ENCODE assay signal across 1 cellular context in the genomic region with DNA sequence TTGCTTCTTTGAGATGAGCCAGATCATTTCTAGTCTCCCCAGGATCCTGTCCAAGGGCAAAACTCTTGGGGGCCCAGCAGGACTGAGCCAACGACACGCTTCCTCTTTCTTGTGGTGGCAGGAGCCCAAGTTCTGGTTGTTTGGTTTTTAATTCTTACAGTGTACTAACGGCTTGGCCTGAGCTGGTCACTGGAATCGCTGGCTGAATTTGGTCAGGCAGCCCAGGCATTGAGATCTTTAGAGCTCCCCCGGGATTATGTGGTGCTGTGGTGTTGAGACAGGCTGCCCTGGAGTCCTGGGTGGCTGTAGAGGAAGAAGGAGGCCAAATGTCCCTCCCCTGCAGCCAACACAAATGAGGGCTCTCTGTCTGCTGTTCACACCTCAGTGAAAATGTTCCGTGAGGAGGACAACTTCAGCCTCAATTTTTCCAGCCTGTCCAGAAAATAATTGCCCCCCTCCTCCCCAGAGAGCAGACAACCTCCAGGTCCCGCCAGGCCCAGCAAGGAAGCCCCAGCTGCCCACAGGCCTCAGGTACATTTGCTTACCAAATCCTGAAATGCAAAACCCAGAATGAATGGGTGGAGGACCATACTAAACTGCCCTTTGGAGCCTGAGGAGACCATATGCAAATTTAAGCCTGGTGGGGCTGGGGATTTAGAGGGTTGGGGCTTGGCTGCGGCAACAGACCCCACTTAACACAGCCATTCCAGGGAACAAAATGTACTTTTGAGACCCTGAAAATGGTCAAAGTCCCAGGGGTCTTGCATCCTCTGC.
TF ChIP-seq lines count a peak whose summit lies in the region.

No MANE protein-coding gene starts in this region.

TF ChIP-seq in GM12878, 131 proteins besides CTCF, POLR2A, EP300 and RAD21 (continued from another document and continues in another):
- TF ChIP-seq, protein P1, sequence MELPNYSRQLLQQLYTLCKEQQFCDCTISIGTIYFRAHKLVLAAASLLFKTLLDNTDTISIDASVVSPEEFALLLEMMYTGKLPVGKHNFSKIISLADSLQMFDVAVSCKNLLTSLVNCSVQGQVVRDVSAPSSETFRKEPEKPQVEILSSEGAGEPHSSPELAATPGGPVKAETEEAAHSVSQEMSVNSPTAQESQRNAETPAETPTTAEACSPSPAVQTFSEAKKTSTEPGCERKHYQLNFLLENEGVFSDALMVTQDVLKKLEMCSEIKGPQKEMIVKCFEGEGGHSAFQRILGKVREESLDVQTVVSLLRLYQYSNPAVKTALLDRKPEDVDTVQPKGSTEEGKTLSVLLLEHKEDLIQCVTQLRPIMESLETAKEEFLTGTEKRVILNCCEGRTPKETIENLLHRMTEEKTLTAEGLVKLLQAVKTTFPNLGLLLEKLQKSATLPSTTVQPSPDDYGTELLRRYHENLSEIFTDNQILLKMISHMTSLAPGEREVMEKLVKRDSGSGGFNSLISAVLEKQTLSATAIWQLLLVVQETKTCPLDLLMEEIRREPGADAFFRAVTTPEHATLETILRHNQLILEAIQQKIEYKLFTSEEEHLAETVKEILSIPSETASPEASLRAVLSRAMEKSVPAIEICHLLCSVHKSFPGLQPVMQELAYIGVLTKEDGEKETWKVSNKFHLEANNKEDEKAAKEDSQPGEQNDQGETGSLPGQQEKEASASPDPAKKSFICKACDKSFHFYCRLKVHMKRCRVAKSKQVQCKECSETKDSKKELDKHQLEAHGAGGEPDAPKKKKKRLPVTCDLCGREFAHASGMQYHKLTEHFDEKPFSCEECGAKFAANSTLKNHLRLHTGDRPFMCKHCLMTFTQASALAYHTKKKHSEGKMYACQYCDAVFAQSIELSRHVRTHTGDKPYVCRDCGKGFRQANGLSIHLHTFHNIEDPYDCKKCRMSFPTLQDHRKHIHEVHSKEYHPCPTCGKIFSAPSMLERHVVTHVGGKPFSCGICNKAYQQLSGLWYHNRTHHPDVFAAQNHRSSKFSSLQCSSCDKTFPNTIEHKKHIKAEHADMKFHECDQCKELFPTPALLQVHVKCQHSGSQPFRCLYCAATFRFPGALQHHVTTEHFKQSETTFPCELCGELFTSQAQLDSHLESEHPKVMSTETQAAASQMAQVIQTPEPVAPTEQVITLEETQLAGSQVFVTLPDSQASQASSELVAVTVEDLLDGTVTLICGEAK (IDR thresholded peaks at IDR 0.05; ENCODE audit: borderline replicate concordance) = no peak
- TF ChIP-seq CHD2 (IDR thresholded peaks at IDR 0.05; ENCODE audit: borderline replicate concordance, low read depth, low read length) (no peak), CEBPB (IDR thresholded peaks at IDR 0.05; ENCODE audit: borderline replicate concordance in 1 of 2, low read depth in 2 of 2, low read length in 2 of 2) (no peak), IKZF1 (conservative IDR thresholded peaks at IDR 0.05) (peak; percentile 74), ETV6 (conservative IDR thresholded peaks at IDR 0.05 in 1 of 2, IDR thresholded peaks at IDR 0.05 in 1 of 2; ENCODE audit: borderline replicate concordance in 1 of 2, low read depth in 1 of 2) (no peak), NR2C1 (IDR thresholded peaks at IDR 0.05) (no peak), RCOR1 (conservative IDR thresholded peaks at IDR 0.05; ENCODE audit: low read depth, low read length) (no peak), MEF2A (IDR thresholded peaks at IDR 0.05; ENCODE audit: insufficient read depth, low read depth, low read length) (no peak), GATAD2B (conservative IDR thresholded peaks at IDR 0.05; ENCODE audit: low read depth) (peak; percentile 20; the same call in 1 of the 2 replicates), JUNB (IDR thresholded peaks at IDR 0.05) (no peak), ZNF622 (IDR thresholded peaks at IDR 0.05) (no peak), TARDBP (IDR thresholded peaks at IDR 0.05; ENCODE audit: borderline replicate concordance) (no peak), YY1 (IDR thresholded peaks at IDR 0.05; ENCODE audit: low read depth, low read length) (no peak), PAX5 (IDR thresholded peaks at IDR 0.05; ENCODE audit: borderline replicate concordance, low read depth, low read length) (no peak), DPF2 (IDR thresholded peaks at IDR 0.05) (peak; percentile 54), PML (IDR thresholded peaks at IDR 0.05; ENCODE audit: low read length) (no peak), HCFC1 (IDR thresholded peaks at IDR 0.05; ENCODE audit: low read length) (no peak), STAT3 (IDR thresholded peaks at IDR 0.05; ENCODE audit: low read depth, low read length) (no peak), BHLHE40 (IDR thresholded peaks at IDR 0.05; ENCODE audit: borderline replicate concordance in 1 of 2, low read depth in 2 of 2, low read length in 1 of 2) (peak in 1 of 2 experiments; percentile 21; a peak in 1 of 4 replicates), MYB (IDR thresholded peaks at IDR 0.05; ENCODE audit: borderline replicate concordance, low read depth, low read length) (no peak), ATF7 (IDR thresholded peaks at IDR 0.05; ENCODE audit: low read depth) (no peak), CBX5 (IDR thresholded peaks at IDR 0.05; ENCODE audit: low read depth) (no peak), HDAC2 (IDR thresholded peaks at IDR 0.05) (no peak), CBX3 (IDR thresholded peaks at IDR 0.05; ENCODE audit: borderline replicate concordance, low read depth) (no peak), RUNX3 (IDR thresholded peaks at IDR 0.05; ENCODE audit: low read length) (peak; percentile 89), CHD1 (IDR thresholded peaks at IDR 0.05; ENCODE audit: low read depth, low read length) (no peak), YBX1 (IDR thresholded peaks at IDR 0.05) (no peak), POU2F2 (IDR thresholded peaks at IDR 0.05; ENCODE audit: borderline replicate concordance, low read depth, low read length) (no peak), BRCA1 (IDR thresholded peaks at IDR 0.05; ENCODE audit: low read depth, low read length) (no peak), CBFB (IDR thresholded peaks at IDR 0.05; ENCODE audit: low read depth) (no peak), BACH1 (IDR thresholded peaks at IDR 0.05; ENCODE audit: borderline replicate concordance) (no peak), RELA (IDR thresholded peaks at IDR 0.05; ENCODE audit: borderline replicate concordance, partially characterized antibody) (no peak), BMI1 (IDR thresholded peaks at IDR 0.05; ENCODE audit: borderline replicate concordance) (no peak)
- TF ChIP-seq, protein P2, sequence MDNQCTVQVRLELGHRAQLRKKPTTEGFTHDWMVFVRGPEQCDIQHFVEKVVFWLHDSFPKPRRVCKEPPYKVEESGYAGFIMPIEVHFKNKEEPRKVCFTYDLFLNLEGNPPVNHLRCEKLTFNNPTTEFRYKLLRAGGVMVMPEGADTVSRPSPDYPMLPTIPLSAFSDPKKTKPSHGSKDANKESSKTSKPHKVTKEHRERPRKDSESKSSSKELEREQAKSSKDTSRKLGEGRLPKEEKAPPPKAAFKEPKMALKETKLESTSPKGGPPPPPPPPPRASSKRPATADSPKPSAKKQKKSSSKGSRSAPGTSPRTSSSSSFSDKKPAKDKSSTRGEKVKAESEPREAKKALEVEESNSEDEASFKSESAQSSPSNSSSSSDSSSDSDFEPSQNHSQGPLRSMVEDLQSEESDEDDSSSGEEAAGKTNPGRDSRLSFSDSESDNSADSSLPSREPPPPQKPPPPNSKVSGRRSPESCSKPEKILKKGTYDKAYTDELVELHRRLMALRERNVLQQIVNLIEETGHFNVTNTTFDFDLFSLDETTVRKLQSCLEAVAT (IDR thresholded peaks at IDR 0.05) = 0 out of 2 replicates have a peak, but pooled peaks have one; percentile 42
- TF ChIP-seq, protein P3, sequence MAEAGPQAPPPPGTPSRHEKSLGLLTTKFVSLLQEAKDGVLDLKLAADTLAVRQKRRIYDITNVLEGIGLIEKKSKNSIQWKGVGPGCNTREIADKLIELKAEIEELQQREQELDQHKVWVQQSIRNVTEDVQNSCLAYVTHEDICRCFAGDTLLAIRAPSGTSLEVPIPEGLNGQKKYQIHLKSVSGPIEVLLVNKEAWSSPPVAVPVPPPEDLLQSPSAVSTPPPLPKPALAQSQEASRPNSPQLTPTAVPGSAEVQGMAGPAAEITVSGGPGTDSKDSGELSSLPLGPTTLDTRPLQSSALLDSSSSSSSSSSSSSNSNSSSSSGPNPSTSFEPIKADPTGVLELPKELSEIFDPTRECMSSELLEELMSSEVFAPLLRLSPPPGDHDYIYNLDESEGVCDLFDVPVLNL (IDR thresholded peaks at IDR 0.05; ENCODE audit: low read depth, low read length) = no peak
- TF ChIP-seq, protein P4, sequence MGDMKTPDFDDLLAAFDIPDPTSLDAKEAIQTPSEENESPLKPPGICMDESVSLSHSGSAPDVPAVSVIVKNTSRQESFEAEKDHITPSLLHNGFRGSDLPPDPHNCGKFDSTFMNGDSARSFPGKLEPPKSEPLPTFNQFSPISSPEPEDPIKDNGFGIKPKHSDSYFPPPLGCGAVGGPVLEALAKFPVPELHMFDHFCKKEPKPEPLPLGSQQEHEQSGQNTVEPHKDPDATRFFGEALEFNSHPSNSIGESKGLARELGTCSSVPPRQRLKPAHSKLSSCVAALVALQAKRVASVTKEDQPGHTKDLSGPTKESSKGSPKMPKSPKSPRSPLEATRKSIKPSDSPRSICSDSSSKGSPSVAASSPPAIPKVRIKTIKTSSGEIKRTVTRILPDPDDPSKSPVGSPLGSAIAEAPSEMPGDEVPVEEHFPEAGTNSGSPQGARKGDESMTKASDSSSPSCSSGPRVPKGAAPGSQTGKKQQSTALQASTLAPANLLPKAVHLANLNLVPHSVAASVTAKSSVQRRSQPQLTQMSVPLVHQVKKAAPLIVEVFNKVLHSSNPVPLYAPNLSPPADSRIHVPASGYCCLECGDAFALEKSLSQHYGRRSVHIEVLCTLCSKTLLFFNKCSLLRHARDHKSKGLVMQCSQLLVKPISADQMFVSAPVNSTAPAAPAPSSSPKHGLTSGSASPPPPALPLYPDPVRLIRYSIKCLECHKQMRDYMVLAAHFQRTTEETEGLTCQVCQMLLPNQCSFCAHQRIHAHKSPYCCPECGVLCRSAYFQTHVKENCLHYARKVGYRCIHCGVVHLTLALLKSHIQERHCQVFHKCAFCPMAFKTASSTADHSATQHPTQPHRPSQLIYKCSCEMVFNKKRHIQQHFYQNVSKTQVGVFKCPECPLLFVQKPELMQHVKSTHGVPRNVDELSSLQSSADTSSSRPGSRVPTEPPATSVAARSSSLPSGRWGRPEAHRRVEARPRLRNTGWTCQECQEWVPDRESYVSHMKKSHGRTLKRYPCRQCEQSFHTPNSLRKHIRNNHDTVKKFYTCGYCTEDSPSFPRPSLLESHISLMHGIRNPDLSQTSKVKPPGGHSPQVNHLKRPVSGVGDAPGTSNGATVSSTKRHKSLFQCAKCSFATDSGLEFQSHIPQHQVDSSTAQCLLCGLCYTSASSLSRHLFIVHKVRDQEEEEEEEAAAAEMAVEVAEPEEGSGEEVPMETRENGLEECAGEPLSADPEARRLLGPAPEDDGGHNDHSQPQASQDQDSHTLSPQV (IDR thresholded peaks at IDR 0.05) = no peak
- TF ChIP-seq, protein P5, sequence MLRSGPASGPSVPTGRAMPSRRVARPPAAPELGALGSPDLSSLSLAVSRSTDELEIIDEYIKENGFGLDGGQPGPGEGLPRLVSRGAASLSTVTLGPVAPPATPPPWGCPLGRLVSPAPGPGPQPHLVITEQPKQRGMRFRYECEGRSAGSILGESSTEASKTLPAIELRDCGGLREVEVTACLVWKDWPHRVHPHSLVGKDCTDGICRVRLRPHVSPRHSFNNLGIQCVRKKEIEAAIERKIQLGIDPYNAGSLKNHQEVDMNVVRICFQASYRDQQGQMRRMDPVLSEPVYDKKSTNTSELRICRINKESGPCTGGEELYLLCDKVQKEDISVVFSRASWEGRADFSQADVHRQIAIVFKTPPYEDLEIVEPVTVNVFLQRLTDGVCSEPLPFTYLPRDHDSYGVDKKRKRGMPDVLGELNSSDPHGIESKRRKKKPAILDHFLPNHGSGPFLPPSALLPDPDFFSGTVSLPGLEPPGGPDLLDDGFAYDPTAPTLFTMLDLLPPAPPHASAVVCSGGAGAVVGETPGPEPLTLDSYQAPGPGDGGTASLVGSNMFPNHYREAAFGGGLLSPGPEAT (IDR thresholded peaks at IDR 0.05; ENCODE audit: low read depth) = peak; percentile 34; the same call in 1 of the 2 replicates
- TF ChIP-seq, protein P6, sequence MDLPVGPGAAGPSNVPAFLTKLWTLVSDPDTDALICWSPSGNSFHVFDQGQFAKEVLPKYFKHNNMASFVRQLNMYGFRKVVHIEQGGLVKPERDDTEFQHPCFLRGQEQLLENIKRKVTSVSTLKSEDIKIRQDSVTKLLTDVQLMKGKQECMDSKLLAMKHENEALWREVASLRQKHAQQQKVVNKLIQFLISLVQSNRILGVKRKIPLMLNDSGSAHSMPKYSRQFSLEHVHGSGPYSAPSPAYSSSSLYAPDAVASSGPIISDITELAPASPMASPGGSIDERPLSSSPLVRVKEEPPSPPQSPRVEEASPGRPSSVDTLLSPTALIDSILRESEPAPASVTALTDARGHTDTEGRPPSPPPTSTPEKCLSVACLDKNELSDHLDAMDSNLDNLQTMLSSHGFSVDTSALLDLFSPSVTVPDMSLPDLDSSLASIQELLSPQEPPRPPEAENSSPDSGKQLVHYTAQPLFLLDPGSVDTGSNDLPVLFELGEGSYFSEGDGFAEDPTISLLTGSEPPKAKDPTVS (IDR thresholded peaks at IDR 0.05; ENCODE audit: low read depth, low read length) = no peak
- TF ChIP-seq, protein P7, sequence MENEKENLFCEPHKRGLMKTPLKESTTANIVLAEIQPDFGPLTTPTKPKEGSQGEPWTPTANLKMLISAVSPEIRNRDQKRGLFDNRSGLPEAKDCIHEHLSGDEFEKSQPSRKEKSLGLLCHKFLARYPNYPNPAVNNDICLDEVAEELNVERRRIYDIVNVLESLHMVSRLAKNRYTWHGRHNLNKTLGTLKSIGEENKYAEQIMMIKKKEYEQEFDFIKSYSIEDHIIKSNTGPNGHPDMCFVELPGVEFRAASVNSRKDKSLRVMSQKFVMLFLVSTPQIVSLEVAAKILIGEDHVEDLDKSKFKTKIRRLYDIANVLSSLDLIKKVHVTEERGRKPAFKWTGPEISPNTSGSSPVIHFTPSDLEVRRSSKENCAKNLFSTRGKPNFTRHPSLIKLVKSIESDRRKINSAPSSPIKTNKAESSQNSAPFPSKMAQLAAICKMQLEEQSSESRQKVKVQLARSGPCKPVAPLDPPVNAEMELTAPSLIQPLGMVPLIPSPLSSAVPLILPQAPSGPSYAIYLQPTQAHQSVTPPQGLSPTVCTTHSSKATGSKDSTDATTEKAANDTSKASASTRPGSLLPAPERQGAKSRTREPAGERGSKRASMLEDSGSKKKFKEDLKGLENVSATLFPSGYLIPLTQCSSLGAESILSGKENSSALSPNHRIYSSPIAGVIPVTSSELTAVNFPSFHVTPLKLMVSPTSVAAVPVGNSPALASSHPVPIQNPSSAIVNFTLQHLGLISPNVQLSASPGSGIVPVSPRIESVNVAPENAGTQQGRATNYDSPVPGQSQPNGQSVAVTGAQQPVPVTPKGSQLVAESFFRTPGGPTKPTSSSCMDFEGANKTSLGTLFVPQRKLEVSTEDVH (IDR thresholded peaks at IDR 0.05; ENCODE audit: low read depth, partially characterized antibody) = no peak
